Comparison of ENCODE assay signal across 1 cellular context in the genomic region with DNA sequence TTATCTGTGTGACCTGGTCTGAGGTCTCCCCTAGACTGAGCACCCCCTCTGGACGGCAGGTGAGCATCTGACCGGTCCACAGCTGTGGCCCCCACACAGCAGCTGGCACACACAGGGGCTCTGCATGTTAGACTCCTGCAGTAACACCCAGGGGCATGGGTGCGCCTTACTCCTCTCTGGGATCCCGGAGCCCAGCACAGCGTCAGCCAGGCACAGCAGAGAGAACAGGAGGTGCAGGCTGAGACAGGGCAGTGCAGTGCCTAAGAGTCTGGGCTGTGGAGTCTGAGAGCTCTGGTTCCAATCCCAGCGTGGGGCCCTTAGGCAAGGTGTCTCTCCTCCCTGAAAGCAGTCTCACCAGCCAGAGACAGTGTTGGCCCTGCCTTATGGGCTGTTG.
TF ChIP-seq lines count a peak whose summit lies in the region.

No MANE protein-coding gene starts in this region.

TF ChIP-seq in HepG2, 621 proteins besides CTCF, POLR2A, EP300 and RAD21:
- TF ChIP-seq, protein P1, sequence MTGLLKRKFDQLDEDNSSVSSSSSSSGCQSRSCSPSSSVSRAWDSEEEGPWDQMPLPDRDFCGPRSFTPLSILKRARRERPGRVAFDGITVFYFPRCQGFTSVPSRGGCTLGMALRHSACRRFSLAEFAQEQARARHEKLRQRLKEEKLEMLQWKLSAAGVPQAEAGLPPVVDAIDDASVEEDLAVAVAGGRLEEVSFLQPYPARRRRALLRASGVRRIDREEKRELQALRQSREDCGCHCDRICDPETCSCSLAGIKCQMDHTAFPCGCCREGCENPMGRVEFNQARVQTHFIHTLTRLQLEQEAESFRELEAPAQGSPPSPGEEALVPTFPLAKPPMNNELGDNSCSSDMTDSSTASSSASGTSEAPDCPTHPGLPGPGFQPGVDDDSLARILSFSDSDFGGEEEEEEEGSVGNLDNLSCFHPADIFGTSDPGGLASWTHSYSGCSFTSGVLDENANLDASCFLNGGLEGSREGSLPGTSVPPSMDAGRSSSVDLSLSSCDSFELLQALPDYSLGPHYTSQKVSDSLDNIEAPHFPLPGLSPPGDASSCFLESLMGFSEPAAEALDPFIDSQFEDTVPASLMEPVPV (CRISPR knock-in tag; IDR thresholded peaks at IDR 0.05) = no peak
- TF ChIP-seq, protein P2, sequence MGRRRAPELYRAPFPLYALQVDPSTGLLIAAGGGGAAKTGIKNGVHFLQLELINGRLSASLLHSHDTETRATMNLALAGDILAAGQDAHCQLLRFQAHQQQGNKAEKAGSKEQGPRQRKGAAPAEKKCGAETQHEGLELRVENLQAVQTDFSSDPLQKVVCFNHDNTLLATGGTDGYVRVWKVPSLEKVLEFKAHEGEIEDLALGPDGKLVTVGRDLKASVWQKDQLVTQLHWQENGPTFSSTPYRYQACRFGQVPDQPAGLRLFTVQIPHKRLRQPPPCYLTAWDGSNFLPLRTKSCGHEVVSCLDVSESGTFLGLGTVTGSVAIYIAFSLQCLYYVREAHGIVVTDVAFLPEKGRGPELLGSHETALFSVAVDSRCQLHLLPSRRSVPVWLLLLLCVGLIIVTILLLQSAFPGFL (CRISPR knock-in tag; IDR thresholded peaks at IDR 0.05) = no peak
- TF ChIP-seq CENPT (CRISPR knock-in tag; IDR thresholded peaks at IDR 0.05; ENCODE audit: low read depth) = no peak
- no peak for TF ChIP-seq ATRX (CRISPR knock-in tag; IDR thresholded peaks at IDR 0.05; ENCODE audit: borderline replicate concordance)
- TF ChIP-seq ZNF891 (CRISPR knock-in tag; IDR thresholded peaks at IDR 0.05) = no peak
- no peak for TF ChIP-seq RFXANK (CRISPR knock-in tag; IDR thresholded peaks at IDR 0.05)
- TF ChIP-seq ZBTB3 (CRISPR knock-in tag; IDR thresholded peaks at IDR 0.05; ENCODE audit: borderline replicate concordance, low read depth) = no peak
- TF ChIP-seq, protein P3, sequence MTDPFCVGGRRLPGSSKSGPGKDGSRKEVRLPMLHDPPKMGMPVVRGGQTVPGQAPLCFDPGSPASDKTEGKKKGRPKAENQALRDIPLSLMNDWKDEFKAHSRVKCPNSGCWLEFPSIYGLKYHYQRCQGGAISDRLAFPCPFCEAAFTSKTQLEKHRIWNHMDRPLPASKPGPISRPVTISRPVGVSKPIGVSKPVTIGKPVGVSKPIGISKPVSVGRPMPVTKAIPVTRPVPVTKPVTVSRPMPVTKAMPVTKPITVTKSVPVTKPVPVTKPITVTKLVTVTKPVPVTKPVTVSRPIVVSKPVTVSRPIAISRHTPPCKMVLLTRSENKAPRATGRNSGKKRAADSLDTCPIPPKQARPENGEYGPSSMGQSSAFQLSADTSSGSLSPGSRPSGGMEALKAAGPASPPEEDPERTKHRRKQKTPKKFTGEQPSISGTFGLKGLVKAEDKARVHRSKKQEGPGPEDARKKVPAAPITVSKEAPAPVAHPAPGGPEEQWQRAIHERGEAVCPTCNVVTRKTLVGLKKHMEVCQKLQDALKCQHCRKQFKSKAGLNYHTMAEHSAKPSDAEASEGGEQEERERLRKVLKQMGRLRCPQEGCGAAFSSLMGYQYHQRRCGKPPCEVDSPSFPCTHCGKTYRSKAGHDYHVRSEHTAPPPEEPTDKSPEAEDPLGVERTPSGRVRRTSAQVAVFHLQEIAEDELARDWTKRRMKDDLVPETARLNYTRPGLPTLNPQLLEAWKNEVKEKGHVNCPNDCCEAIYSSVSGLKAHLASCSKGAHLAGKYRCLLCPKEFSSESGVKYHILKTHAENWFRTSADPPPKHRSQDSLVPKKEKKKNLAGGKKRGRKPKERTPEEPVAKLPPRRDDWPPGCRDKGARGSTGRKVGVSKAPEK (CRISPR knock-in tag; IDR thresholded peaks at IDR 0.05; ENCODE audit: borderline replicate concordance) = no peak
- no peak for TF ChIP-seq SALL2 (CRISPR knock-in tag; IDR thresholded peaks at IDR 0.05)
- TF ChIP-seq, protein P4, sequence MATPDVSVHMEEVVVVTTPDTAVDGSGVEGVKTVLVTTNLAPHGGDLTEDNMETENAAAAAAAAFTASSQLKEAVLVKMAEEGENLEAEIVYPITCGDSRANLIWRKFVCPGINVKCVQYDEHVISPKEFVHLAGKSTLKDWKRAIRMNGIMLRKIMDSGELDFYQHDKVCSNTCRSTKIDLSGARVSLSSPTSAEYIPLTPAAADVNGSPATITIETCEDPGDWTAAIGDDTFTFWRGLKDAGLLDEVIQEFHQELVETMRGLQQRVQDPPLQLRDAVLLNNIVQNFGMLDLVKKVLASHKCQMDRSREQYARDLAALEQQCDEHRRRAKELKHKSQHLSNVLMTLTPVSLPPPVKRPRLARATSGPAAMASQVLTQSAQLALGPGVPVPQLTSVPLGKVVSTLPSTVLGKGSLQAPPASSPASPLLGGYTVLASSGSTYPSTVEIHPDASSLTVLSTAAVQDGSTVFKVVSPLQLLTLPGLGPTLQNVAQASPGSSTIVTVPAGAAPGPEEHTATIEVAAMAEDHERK (CRISPR knock-in tag; IDR thresholded peaks at IDR 0.05; ENCODE audit: low read depth) = no peak
- TF ChIP-seq SSRP1 (CRISPR knock-in tag; IDR thresholded peaks at IDR 0.05) = no peak
- TF ChIP-seq, protein P5, sequence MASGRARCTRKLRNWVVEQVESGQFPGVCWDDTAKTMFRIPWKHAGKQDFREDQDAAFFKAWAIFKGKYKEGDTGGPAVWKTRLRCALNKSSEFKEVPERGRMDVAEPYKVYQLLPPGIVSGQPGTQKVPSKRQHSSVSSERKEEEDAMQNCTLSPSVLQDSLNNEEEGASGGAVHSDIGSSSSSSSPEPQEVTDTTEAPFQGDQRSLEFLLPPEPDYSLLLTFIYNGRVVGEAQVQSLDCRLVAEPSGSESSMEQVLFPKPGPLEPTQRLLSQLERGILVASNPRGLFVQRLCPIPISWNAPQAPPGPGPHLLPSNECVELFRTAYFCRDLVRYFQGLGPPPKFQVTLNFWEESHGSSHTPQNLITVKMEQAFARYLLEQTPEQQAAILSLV (CRISPR knock-in tag; IDR thresholded peaks at IDR 0.05; ENCODE audit: borderline replicate concordance) = no peak
- TF ChIP-seq CEBPG (CRISPR knock-in tag; IDR thresholded peaks at IDR 0.05) = no peak
- TF ChIP-seq EZH2 (conservative IDR thresholded peaks at IDR 0.05; ENCODE audit: low read depth, low read length) = no peak
- TF ChIP-seq RBM22 (optimal IDR thresholded peaks at IDR 0.05; ENCODE audit: low read length) = no peak
- TF ChIP-seq, protein P6, sequence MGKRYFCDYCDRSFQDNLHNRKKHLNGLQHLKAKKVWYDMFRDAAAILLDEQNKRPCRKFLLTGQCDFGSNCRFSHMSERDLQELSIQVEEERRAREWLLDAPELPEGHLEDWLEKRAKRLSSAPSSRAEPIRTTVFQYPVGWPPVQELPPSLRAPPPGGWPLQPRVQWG (CRISPR knock-in tag; IDR thresholded peaks at IDR 0.05; ENCODE audit: borderline replicate concordance, low read depth) = no peak
- no peak for TF ChIP-seq CREB3 (CRISPR knock-in tag; IDR thresholded peaks at IDR 0.05)
TF ChIP-seq in HepG2: peak in this region for 0.
